8 cellular contexts compared by ENCODE assay signal in the genomic region with DNA sequence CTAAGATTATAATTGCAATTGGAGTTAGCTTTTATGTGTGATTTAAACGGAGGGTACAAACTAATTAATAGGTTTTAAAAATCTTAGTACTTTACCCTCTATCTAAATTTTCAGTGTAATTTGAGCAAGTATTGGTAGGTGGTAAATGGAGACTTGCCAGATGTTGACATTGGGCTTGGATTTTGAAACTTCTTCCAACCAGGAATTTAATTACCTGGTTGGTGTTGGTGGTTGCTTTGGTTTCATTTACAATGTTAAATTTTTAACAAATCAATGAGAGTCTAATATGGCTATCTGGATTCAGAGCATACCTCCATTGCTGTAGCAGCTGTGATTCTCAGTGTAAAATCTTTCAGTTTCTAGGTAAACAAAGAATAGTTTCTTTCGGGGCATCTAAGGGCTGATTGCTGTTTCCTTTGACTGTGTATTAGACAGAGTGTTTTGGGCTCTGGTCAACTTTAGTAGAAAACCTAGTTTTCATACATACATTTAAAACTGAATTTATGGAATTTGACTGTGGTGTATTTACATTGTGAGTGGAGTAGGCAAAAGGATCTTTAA. TPM values are rescaled to one million over a fixed set of nuclear protein-coding genes. Genes with fewer than 3 reads are reported as not detected.
DNase-seq lines count a peak whose midpoint lies in the region; ATAC-seq, FAIRE-seq and TF ChIP-seq lines count a peak whose summit lies in the region.

No MANE protein-coding gene starts in this region.

- TF ChIP-seq CTCF in H1 (IDR thresholded peaks at IDR 0.05; ENCODE audit: control extremely low read depth in 1 of 3, insufficient read depth in 1 of 3, low read depth in 1 of 3, low read length in 3 of 3) (no peak), retinal pigment epithelial cell (conservative IDR thresholded peaks at IDR 0.05; ENCODE audit: low read depth, low read length) (no peak)

- no peak overlapping the region for H4K91ac ChIP-seq in H1 (replicated peaks; ENCODE audit: insufficient read length, low read length)

- peaks cover 11% of the 10 kb centered on the region for H3K79me1 ChIP-seq in H1 (ENCODE audit: low read depth, low read length)

- H3K23me2 ChIP-seq in H1 (ENCODE audit: low read depth, low read length), result peaks cover 15% of the 10 kb centered on the region

- H3K4me1 ChIP-seq in H1 (replicated peaks in 1 of 4; ENCODE audit: control insufficient read depth in 3 of 4, insufficient read depth in 4 of 4, low read length in 3 of 4) (peaks cover 0 to 2% (median 0%) of the 10 kb centered on the region in 4 experiments; a peak in 1 of 7 replicates), GM23248 (ENCODE audit: insufficient read depth) (no peaks in the 10 kb centered on the region)

- 60% methylated on average over 2 of the region's 2 CpGs; no CpG with 5 or more reads in 1 of the 2 experiments for WGBS in H1 (ENCODE audit: extremely low coverage in 1 of 2, insufficient coverage in 1 of 2, insufficient read length in 1 of 2, insufficient replicate concordance in 2 of 2, low coverage in 1 of 2, low lambda C conversion rate in 2 of 2, missing lambda C conversion rate in 1 of 2), 2 experiments
- WGBS in GM23248 (ENCODE audit: low coverage in 1 of 2, low lambda C conversion rate in 2 of 2, missing lambda C conversion rate in 2 of 2), 2 experiments, result 59 to 69% methylated on average over 2 of the region's 2 CpGs

- in situ Hi-C loops in GM23248 (cut with MboI), result no loop called here

- no peak for TF ChIP-seq POLR2A in H1 (IDR thresholded peaks at IDR 0.05; ENCODE audit: control extremely low read depth in 1 of 2, low read depth in 2 of 2, low read length in 2 of 2)
- TF ChIP-seq POLR2A in GM18505 (IDR thresholded peaks at IDR 0.05; ENCODE audit: borderline replicate concordance, extremely low read depth, insufficient read depth, insufficient read length), result no peak

- no peak overlapping the region for H3K18ac ChIP-seq in H1 (ENCODE audit: extremely low read depth, low read length)

- H2BK20ac ChIP-seq in H1 (ENCODE audit: low read length), result no peak overlapping the region

- no peak overlapping the region for H2AK5ac ChIP-seq in H1 (ENCODE audit: low read depth, low read length)

- no peak for DNase-seq in H1 (ENCODE audit: low read depth in 1 of 2, low spot score in 2 of 2)
- DNase-seq in retinal pigment epithelial cell (ENCODE audit: low read depth), result no peak
- no peak for DNase-seq in GM23248
- no peak for DNase-seq in activated CD4-positive, alpha-beta T cell treated with anti-CD3 and anti-CD28 coated beads, Interleukin-2, amount 50 U/mL, for 1 hour

- H3K9me3 ChIP-seq in H1 (ENCODE audit: insufficient read depth in 2 of 2, low read depth in 1 of 2, low read length in 1 of 2) (no peaks in the 10 kb centered on the region), GM23248 (ENCODE audit: low read depth) (no peaks in the 10 kb centered on the region)

- H3K27ac ChIP-seq in H1 (ENCODE audit: low read depth, low read length), result no peak overlapping the region
- no peak overlapping the region for H3K27ac ChIP-seq in GM23248

- no peak overlapping the region for H3K56ac ChIP-seq in H1 (replicated peaks; ENCODE audit: insufficient read length, low read depth, low read length)

- CTCF ChIA-PET in H1 (lab: Charles Lee; ENCODE audit: partially characterized antibody), result interaction anchor here (1.1 to 2.0 kb wide), 4 partner anchors 12 to 159 kb away, joined by 4 to 6 read pairs (median 5); no protein-coding TSS in a partner anchor

- H2BK15ac ChIP-seq in H1 (ENCODE audit: low read length), result no peak overlapping the region

- no peak overlapping the region for H2BK120ac ChIP-seq in H1 (replicated peaks; ENCODE audit: low read depth, low read length)

- H4K8ac ChIP-seq in H1 (ENCODE audit: extremely low read depth, insufficient read depth, low read length), result no peak overlapping the region

- H4K20me1 ChIP-seq in H1 (replicated peaks in 1 of 2; ENCODE audit: control insufficient read depth in 1 of 2, insufficient read depth in 2 of 2, low read length in 2 of 2) (peaks cover 10 to 12% of the 10 kb centered on the region in 2 experiments), GM23248 (ENCODE audit: insufficient read depth) (no peaks in the 10 kb centered on the region)

- H3K23ac ChIP-seq in H1 (ENCODE audit: insufficient read length), result no peak overlapping the region

- no peaks in the 10 kb centered on the region for H3K9me2 ChIP-seq in GM23248 (ENCODE audit: insufficient read depth)

- no peak for FAIRE-seq in H1 (lab: Jason Lieb, UNC)

- H3K14ac ChIP-seq in H1 (ENCODE audit: insufficient read length), result no peak overlapping the region

- H2BK12ac ChIP-seq in H1 (ENCODE audit: low read depth, low read length), result no peak overlapping the region

- H3K27me3 ChIP-seq in H1 (replicated peaks in 1 of 4; ENCODE audit: control insufficient read depth in 3 of 4, extremely low read depth in 1 of 4, insufficient read depth in 3 of 4, low read length in 3 of 4), result no peaks in the 10 kb centered on the region
- H3K27me3 ChIP-seq in GM23248 (replicated peaks; ENCODE audit: insufficient read depth), result peaks cover 43% of the 10 kb centered on the region

- no peak for TF ChIP-seq RAD21 in H1 (IDR thresholded peaks at IDR 0.05 in 1 of 2, conservative IDR thresholded peaks at IDR 0.05 in 1 of 2; ENCODE audit: low read depth in 2 of 2, low read length in 2 of 2)

- H3K4me2 ChIP-seq in H1 (ENCODE audit: insufficient read depth in 1 of 2, low read depth in 2 of 2, low read length in 2 of 2) (peak overlapping the region; percentile 84 to 97), GM23248 (ENCODE audit: unreplicated experiment) (no peak overlapping the region)

- peak overlapping the region in 1 of 4 experiments; percentile 72; a peak in 1 of 7 replicates for H3K9ac ChIP-seq in H1 (replicated peaks in 1 of 4; ENCODE audit: extremely low read depth in 1 of 4, low read depth in 3 of 4, low read length in 3 of 4)
- no peak overlapping the region for H3K9ac ChIP-seq in GM23248

- H2AFZ ChIP-seq in H1 (ENCODE audit: low read length), result no peak overlapping the region
- no peak overlapping the region for H2AFZ ChIP-seq in GM23248

- H3K4me3 ChIP-seq in H1 (ENCODE audit: extremely low read depth in 1 of 4, insufficient read depth in 2 of 4, low read depth in 3 of 4, low read length in 4 of 4) (peak overlapping the region; percentile 65 to 83 (median 76); a peak in 7 of 8 replicates), retinal pigment epithelial cell (ENCODE audit: low read length) (peak overlapping the region; percentile 73), GM23248 (no peak overlapping the region)

- no peak overlapping the region for H4K5ac ChIP-seq in H1 (ENCODE audit: insufficient read length, low read depth, low read length)

- no peaks in the 10 kb centered on the region for H3F3A ChIP-seq in GM23248 (ENCODE audit: insufficient read depth)

- no peak overlapping the region for H3K4ac ChIP-seq in H1 (replicated peaks; ENCODE audit: insufficient read length, low read depth, low read length)

- TF ChIP-seq EP300 in H1 (IDR thresholded peaks at IDR 0.05; ENCODE audit: borderline replicate concordance in 1 of 2, low read depth in 2 of 2, low read length in 2 of 2), result no peak

- H2BK5ac ChIP-seq in H1 (ENCODE audit: low read depth, low read length), result no peak overlapping the region

- ATAC-seq in GM19372 (IDR thresholded peaks at IDR 0.05; ENCODE audit: low read depth, unreplicated experiment) (peak; percentile 53), HG03280 (IDR thresholded peaks at IDR 0.05; ENCODE audit: unreplicated experiment) (peak; percentile 74), GM18505 (IDR thresholded peaks at IDR 0.05; ENCODE audit: unreplicated experiment) (no peak), GM19397 (IDR thresholded peaks at IDR 0.05; ENCODE audit: unreplicated experiment) (no peak)

- POLR2A ChIA-PET in H1 (lab: Charles Lee; ENCODE audit: partially characterized antibody), result interaction anchor here (1.1 to 2.9 kb wide), 6 partner anchors 10 to 161 kb away, joined by 3 to 18 read pairs (median 8); no protein-coding TSS in a partner anchor

- H3K36me3 ChIP-seq in H1 (ENCODE audit: control insufficient read depth in 2 of 4, insufficient read depth in 4 of 4, low read length in 3 of 4) (peaks cover 0 to 27% (median 7%) of the 10 kb centered on the region in 4 experiments; a peak in 6 of 8 replicates), GM23248 (ENCODE audit: low read depth) (no peaks in the 10 kb centered on the region)

- H3K79me2 ChIP-seq in H1 (ENCODE audit: control insufficient read depth in 1 of 2, insufficient read depth in 2 of 2, low read length in 2 of 2) (peaks cover 9 to 69% of the 10 kb centered on the region in 2 experiments), GM23248 (ENCODE audit: insufficient read depth) (no peaks in the 10 kb centered on the region)

TF ChIP-seq in H1, 55 proteins besides CTCF, POLR2A, EP300 and RAD21:
- TF ChIP-seq KDM1A (IDR thresholded peaks at IDR 0.05; ENCODE audit: borderline replicate concordance, low read length) (no peak), RNF2 (IDR thresholded peaks at IDR 0.05; ENCODE audit: borderline replicate concordance, low read depth, low read length, missing control alignments, poor library complexity, severe bottlenecking) (no peak), NRF1 (IDR thresholded peaks at IDR 0.05; ENCODE audit: low read depth, low read length) (no peak), BACH1 (IDR thresholded peaks at IDR 0.05; ENCODE audit: low read length) (no peak), PHF8 (conservative IDR thresholded peaks at IDR 0.05; ENCODE audit: low read depth, low read length) (no peak), TCF12 (IDR thresholded peaks at IDR 0.05; ENCODE audit: low read depth, low read length) (no peak)

RNA-seq across cellular contexts. Expression of gene DAPK1, which starts 1.9 kb away (rescaled TPM):
- total RNA-seq in H1 (2021; fragmentation: NEBNext Ultra II Directional; extraction: Animal tissue kit (Norgen Biotek cat#: 25700)), result 128 and 131 TPM in 2 replicates
- polyA plus RNA-seq in H1 (2011; rRNA removed) (62.4 and 64.9 TPM in 2 replicates), GM23248 (2016; fragmentation: Nextera tagmentation; extraction: Ambion mirVana) (0.80 and 1.6 TPM in 2 replicates)
- 73.1 TPM for polyA plus RNA-seq in H1 (2011; cell fraction: cytosol; rRNA removed)
- polyA plus RNA-seq in H1 (2011; cell fraction: nucleus; rRNA removed), result 156 TPM
- polyA plus RNA-seq in H1 (2012, experiment 1 of 2), result 57.1 to 67.3 TPM (median 64.0 TPM) in 4 replicates
- 12.9 TPM for polyA plus RNA-seq in H1 (2012, experiment 2 of 2)
- polyA plus RNA-seq in H1 (2013, experiment 1 of 2), result 33.3 TPM
- polyA plus RNA-seq in H1 (2013, experiment 2 of 2), result 34.1 TPM
- polyA minus RNA-seq in H1 (2011; rRNA and poly(A)+ RNA removed), result 255 and 314 TPM in 2 replicates
- 78.8 TPM for polyA minus RNA-seq in H1 (2011; cell fraction: cytosol; rRNA and poly(A)+ RNA removed)
- polyA minus RNA-seq in H1 (2011; cell fraction: nucleus; rRNA and poly(A)+ RNA removed), result 203 TPM
- total RNA-seq in GM23248 (2014; rRNA removed; shearing (Covaris generic)), result 1.9 and 3.3 TPM in 2 replicates

Comparison
In these comparisons a context has a peak if more than half of its experiments do, and no peak if none do; other contexts are left out.
1. ATAC-seq: peak in GM19372 (single experiment) and HG03280 (single experiment); none in GM18505 (single experiment) and GM19397 (single experiment).
2. RNA of gene DAPK1, which starts 1.9 kb away (total RNA-seq): 128 to 131 TPM in H1; 1.9 to 3.3 TPM in GM23248; every median in the first group is over 10 times any median in the second.